In genomic region chr11:43507171-43507570, GRCh38 we compare ENCODE assay signal across 20 cellular contexts.
DNase-seq lines count a peak whose midpoint lies in the region; ATAC-seq and TF ChIP-seq lines count a peak whose summit lies in the region.
"Had no signal": no experiment of that assay in that cellular context is flagged by ENCODE, and none has a peak within 500 bp of the region (broad histone marks: within the 10 kb centered on the region; RNA-seq: fewer than 3 reads in every experiment).

No MANE protein-coding gene starts in this region.

- TF ChIP-seq CTCF in GM23338 (conservative IDR thresholded peaks at IDR 0.05; ENCODE audit: low read depth in 2 of 2) (no peak), osteocyte (IDR thresholded peaks at IDR 0.05) (no peak), endothelial cell (IDR thresholded peaks at IDR 0.05; ENCODE audit: unreplicated experiment) (no peak)

- peak; percentile 21 for DNase-seq in activated CD8-positive, alpha-beta memory T cell treated with anti-CD3 and anti-CD28 coated beads, Interleukin-2, amount 10 ng/mL, durations not matched to agents 7 days and 5 days
- no peak for DNase-seq in activated CD8-positive, alpha-beta memory T cell treated with anti-CD3 and anti-CD28 coated beads, Interleukin-2, amount 50 U/mL, for 48 hours
- DNase-seq in GM23338 (ENCODE audit: low spot score) (no peak), islet precursor cell (peak; percentile 24), osteocyte (ENCODE audit: extremely low spot score, unreplicated experiment) (peak; percentile 54), endothelial cell (ENCODE audit: low spot score) (no peak), occipital lobe (lab: John Stamatoyannopoulos, UW) (no peak)
- DNase-seq: Caco-2; CD4-positive, CD25-positive, alpha-beta regulatory T cell; CD8-positive, alpha-beta T cell; DMS153; DND-41; H9 had no signal

- no peak overlapping the region for H3K4me3 Mint-ChIP-seq in activated CD8-positive, alpha-beta memory T cell treated with anti-CD3 and anti-CD28 coated beads, Interleukin-2, amount 10 ng/mL, durations not matched to agents 7 days and 5 days
- no peak overlapping the region for H3K4me3 Mint-ChIP-seq in GM23338
- H3K4me3 Mint-ChIP-seq in osteocyte (ENCODE audit: unreplicated experiment), result no peak overlapping the region
- H3K4me3 Mint-ChIP-seq in endothelial cell (ENCODE audit: unreplicated experiment), result no peak overlapping the region
- H3K4me3 Mint-ChIP-seq: B cell; CD4-positive, CD25-positive, alpha-beta regulatory T cell; CD8-positive, alpha-beta T cell; H9 had no signal

- H3K4me1 Mint-ChIP-seq in activated CD8-positive, alpha-beta memory T cell treated with anti-CD3 and anti-CD28 coated beads, Interleukin-2, amount 10 ng/mL, durations not matched to agents 7 days and 5 days, result peaks cover 7% of the 10 kb centered on the region
- H3K4me1 Mint-ChIP-seq in GM23338 (peaks cover 9% of the 10 kb centered on the region), osteocyte (ENCODE audit: unreplicated experiment) (peaks cover 1% of the 10 kb centered on the region), endothelial cell (ENCODE audit: unreplicated experiment) (peaks cover 18% of the 10 kb centered on the region)
- H3K4me1 Mint-ChIP-seq: B cell had no signal

- H4K20me1 ChIP-seq in GM23338 (replicated peaks; ENCODE audit: insufficient read depth), result no peaks in the 10 kb centered on the region
- H4K20me1 ChIP-seq: BLaER1 had no signal

- no peak overlapping the region for H3K27ac ChIP-seq in GM23338 (ENCODE audit: low read depth)
- H3K27ac ChIP-seq: 22Rv1, BLaER1, C4-2B had no signal

- H3K4me3 ChIP-seq in GM23338, result no peak overlapping the region
- H3K4me3 ChIP-seq: BLaER1, GM23248 had no signal

- H3K9me3 Mint-ChIP-seq in activated CD8-positive, alpha-beta memory T cell treated with anti-CD3 and anti-CD28 coated beads, Interleukin-2, amount 10 ng/mL, durations not matched to agents 7 days and 5 days (ENCODE audit: low read depth), result no peaks in the 10 kb centered on the region
- no peaks in the 10 kb centered on the region for H3K9me3 Mint-ChIP-seq in GM23338
- H3K9me3 Mint-ChIP-seq in osteocyte (ENCODE audit: unreplicated experiment), result no peaks in the 10 kb centered on the region
- H3K9me3 Mint-ChIP-seq in endothelial cell (ENCODE audit: unreplicated experiment), result peaks cover 3% of the 10 kb centered on the region
- H3K9me3 Mint-ChIP-seq: CD4-positive, CD25-positive, alpha-beta regulatory T cell; CD8-positive, alpha-beta T cell; H9 had no signal

- peak overlapping the region; percentile 77; the same call in 1 of the 2 replicates for H2AFZ ChIP-seq in GM23338
- H2AFZ ChIP-seq: GM23248 had no signal

- CTCF ChIA-PET in activated CD8-positive, alpha-beta memory T cell treated with anti-CD3 and anti-CD28 coated beads, Interleukin-2, amount 10 ng/mL, durations not matched to agents 7 days and 5 days (lab: Charles Lee), result no interaction called here

- H3K4me2 ChIP-seq in GM23338, result no peak overlapping the region
- H3K4me2 ChIP-seq: BLaER1 had no signal

- H3K4me1 ChIP-seq in GM23338 (ENCODE audit: insufficient read depth), result no peaks in the 10 kb centered on the region
- H3K4me1 ChIP-seq: BLaER1, Caco-2 had no signal

- H3K27ac Mint-ChIP-seq in activated CD8-positive, alpha-beta memory T cell treated with anti-CD3 and anti-CD28 coated beads, Interleukin-2, amount 10 ng/mL, durations not matched to agents 7 days and 5 days, result no peak overlapping the region
- no peak overlapping the region for H3K27ac Mint-ChIP-seq in GM23338
- H3K27ac Mint-ChIP-seq in osteocyte (ENCODE audit: unreplicated experiment), result no peak overlapping the region
- no peak overlapping the region for H3K27ac Mint-ChIP-seq in endothelial cell (ENCODE audit: unreplicated experiment)
- H3K27ac Mint-ChIP-seq: B cell; CD8-positive, alpha-beta T cell; H9 had no signal

- H3K79me2 ChIP-seq in GM23338 (replicated peaks; ENCODE audit: insufficient read depth), result no peaks in the 10 kb centered on the region

- no peak for ATAC-seq in activated CD8-positive, alpha-beta memory T cell treated with anti-CD3 and anti-CD28 coated beads, Interleukin-2, amount 10 ng/mL, durations not matched to agents 7 days and 5 days
- ATAC-seq in GM23338, result no peak
- no peak for ATAC-seq in GM21526 (IDR thresholded peaks at IDR 0.05; ENCODE audit: low FRiP score, unreplicated experiment)
- ATAC-seq: CD8-positive, alpha-beta T cell; HCT116 had no signal

- 0 out of 2 replicates have a peak, but pooled peaks cover 5% of the 10 kb centered on the region for H3K9me2 ChIP-seq in GM23338 (ENCODE audit: insufficient read depth)

- no peaks in the 10 kb centered on the region for H3K27me3 ChIP-seq in GM23338 (ENCODE audit: insufficient read depth)
- H3K27me3 ChIP-seq: BLaER1 had no signal

- no peaks in the 10 kb centered on the region; the same call in 1 of the 2 replicates for H3K36me3 ChIP-seq in GM23338 (ENCODE audit: insufficient read depth)
- H3K36me3 ChIP-seq: BLaER1 had no signal

- no peaks in the 10 kb centered on the region for H3F3A ChIP-seq in GM23338 (replicated peaks; ENCODE audit: low read depth)

- no peaks in the 10 kb centered on the region for H3K36me3 Mint-ChIP-seq in activated CD8-positive, alpha-beta memory T cell treated with anti-CD3 and anti-CD28 coated beads, Interleukin-2, amount 10 ng/mL, durations not matched to agents 7 days and 5 days
- H3K36me3 Mint-ChIP-seq in GM23338 (ENCODE audit: low read depth) (no peaks in the 10 kb centered on the region), osteocyte (ENCODE audit: unreplicated experiment) (no peaks in the 10 kb centered on the region), endothelial cell (ENCODE audit: low read depth, unreplicated experiment) (peaks cover 4% of the 10 kb centered on the region)
- H3K36me3 Mint-ChIP-seq: CD4-positive, CD25-positive, alpha-beta regulatory T cell; CD8-positive, alpha-beta T cell had no signal

- peaks cover 6% of the 10 kb centered on the region for H3K27me3 Mint-ChIP-seq in activated CD8-positive, alpha-beta memory T cell treated with anti-CD3 and anti-CD28 coated beads, Interleukin-2, amount 10 ng/mL, durations not matched to agents 7 days and 5 days
- H3K27me3 Mint-ChIP-seq in GM23338 (ENCODE audit: insufficient read depth, low read depth, poor library complexity), result peaks cover 6% of the 10 kb centered on the region
- no peaks in the 10 kb centered on the region for H3K27me3 Mint-ChIP-seq in osteocyte (ENCODE audit: unreplicated experiment)
- peaks cover 5% of the 10 kb centered on the region for H3K27me3 Mint-ChIP-seq in endothelial cell (ENCODE audit: unreplicated experiment)
- H3K27me3 Mint-ChIP-seq: CD4-positive, CD25-positive, alpha-beta regulatory T cell had no signal

TF ChIP-seq in GM23338, 12 proteins besides CTCF, POLR2A, EP300 and RAD21 (continues in another document):
- TF ChIP-seq ZNF114 (CRISPR knock-in tag; IDR thresholded peaks at IDR 0.05) (no peak), JUNB (IDR thresholded peaks at IDR 0.05; ENCODE audit: unreplicated experiment) (no peak), EZH2phosphoT487 (IDR thresholded peaks at IDR 0.05; ENCODE audit: unreplicated experiment) (no peak), ETS1 (IDR thresholded peaks at IDR 0.05) (no peak), REST (IDR thresholded peaks at IDR 0.05; ENCODE audit: unreplicated experiment) (no peak), STAT1 (IDR thresholded peaks at IDR 0.05; ENCODE audit: unreplicated experiment) (no peak), EZH2 (IDR thresholded peaks at IDR 0.05; ENCODE audit: low read depth, unreplicated experiment) (no peak)

Comparison
In these comparisons a context has a peak if more than half of its experiments do, and no peak if none do; other contexts are left out.
1. DNase-seq: peak in activated CD8-positive, alpha-beta memory T cell treated with anti-CD3 and anti-CD28 coated beads, Interleukin-2, amount 10 ng/mL, durations not matched to agents 7 days and 5 days (single experiment), islet precursor cell (single experiment) and osteocyte (single experiment); none in activated CD8-positive, alpha-beta memory T cell treated with anti-CD3 and anti-CD28 coated beads, Interleukin-2, amount 50 U/mL, for 48 hours (single experiment), GM23338 (single experiment), endothelial cell (single experiment) and occipital lobe (single experiment).